Comparison of ENCODE assay signal across 31 cellular contexts in the genomic region with DNA sequence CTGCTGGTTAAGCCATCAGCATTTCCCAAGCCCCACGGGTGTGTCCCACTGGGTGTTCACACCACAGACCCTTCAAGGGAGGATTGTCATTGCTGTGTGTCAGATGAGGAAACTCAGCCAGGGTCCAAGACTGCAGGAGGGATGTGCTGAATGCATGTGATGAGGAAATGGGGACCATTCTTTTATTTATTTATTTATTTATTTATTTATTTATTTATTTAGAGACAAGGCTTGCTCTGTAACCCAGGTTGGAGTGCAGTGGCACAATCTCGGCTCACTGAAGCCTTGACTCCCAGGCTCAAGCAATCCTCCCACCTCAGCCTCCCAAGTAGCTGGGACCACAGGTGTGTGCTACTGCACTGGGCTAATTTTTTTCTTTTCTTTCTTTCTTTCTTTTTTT. TPM values are rescaled to one million over a fixed set of nuclear protein-coding genes. Genes with fewer than 3 reads are reported as not detected.
"Had no signal": no experiment of that assay in that cellular context is flagged by ENCODE, and none has a peak within 500 bp of the region (broad histone marks: within the 10 kb centered on the region; RNA-seq: fewer than 3 reads in every experiment).

No MANE protein-coding gene starts in this region.

- H3K27me3 ChIP-seq: adrenal gland, body of pancreas, pancreas, upper lobe of left lung had no signal

- ATAC-seq: body of pancreas, left lobe of liver, pancreas, T-helper 17 cell had no signal

- H3K4me3 ChIP-seq: adrenal gland, body of pancreas, coronary artery, dorsolateral prefrontal cortex, pancreas, prostate gland, upper lobe of left lung had no signal

- DNase-seq: activated CD4-positive, alpha-beta memory T cell treated with anti-CD3 and anti-CD28 coated beads for 36 hours; activated CD4-positive, alpha-beta T cell treated with anti-CD3 and anti-CD28 coated beads, Interleukin-2, amount 10 ng/mL, durations not matched to agents 24 days and 14 days; activated CD4-positive, CD25-positive, alpha-beta regulatory T cell treated with anti-CD3 and anti-CD28 coated beads, Interleukin-2, amount 50 U/mL, for 72 hours; activated CD8-positive, alpha-beta memory T cell treated with anti-CD3 and anti-CD28 coated beads, Interleukin-2, amount 50 U/mL, for 4 hours; activated effector memory CD4-positive, alpha-beta T cell treated with anti-CD3 and anti-CD28 coated beads, Interleukin-2, amount 50 U/mL, for 16 hours; activated naive CD4-positive, alpha-beta T cell treated with anti-CD3 and anti-CD28 coated beads for 36 hours; activated naive CD8-positive, alpha-beta T cell treated with anti-CD3 and anti-CD28 coated beads for 36 hours; activated T-cell treated with anti-CD3 and anti-CD28 coated beads, Interleukin-2, amount 50 U/mL, for 1 hour; adrenal gland; aorta; body of pancreas; dorsolateral prefrontal cortex; effector memory CD4-positive, alpha-beta T cell; erythroblast; head of caudate nucleus; mammary epithelial cell; naive B cell; nephron progenitor cell; pancreas; stimulated activated CD4-positive, alpha-beta T cell treated with anti-CD3 and anti-CD28 coated beads, Interleukin-2, amount 100 ng/mL, for 48 hours; substantia nigra; T-helper 17 cell; T1000; upper lobe of left lung; WERI-Rb-1 had no signal

- H3K4me1 ChIP-seq: adrenal gland, body of pancreas, pancreas, prostate gland, upper lobe of left lung had no signal

- H3K36me3 ChIP-seq: adrenal gland, pancreas, prostate gland, upper lobe of left lung, WERI-Rb-1 had no signal

- H3K9me3 ChIP-seq: adrenal gland, body of pancreas, pancreas, prostate gland, upper lobe of left lung had no signal

- H3K27ac ChIP-seq: adrenal gland, body of pancreas, dorsolateral prefrontal cortex, pancreas, prostate gland, upper lobe of left lung, WERI-Rb-1 had no signal

RNA-seq across cellular contexts. Expression of a gene that starts 20.8 kb away (rescaled TPM):
- total RNA-seq: body of pancreas had no signal

RNA-seq across cellular contexts. Expression of a gene that starts 29.2 kb away (rescaled TPM):
- total RNA-seq: activated CD4-positive, alpha-beta T cell treated with anti-CD3 and anti-CD28 coated beads, Interleukin-2, amount 10 ng/mL, durations not matched to agents 24 days and 14 days; activated CD8-positive, alpha-beta memory T cell treated with anti-CD3 and anti-CD28 coated beads for 36 hours; activated naive CD4-positive, alpha-beta T cell treated with anti-CD3 and anti-CD28 coated beads for 36 hours; activated naive CD8-positive, alpha-beta T cell treated with anti-CD3 and anti-CD28 coated beads for 36 hours; fibroblast of lung; fibroblast of villous mesenchyme; mammary epithelial cell had no signal
